ENCODE assay signal across 8 cellular contexts in genomic region chr5:176238645-176239283, GRCh38. TPM values are rescaled to one million over a fixed set of nuclear protein-coding genes. Genes with fewer than 3 reads are reported as not detected.
A peak's percentile ranks its signal among the peaks of the same experiment; 100 is the strongest.
DNase-seq lines count a peak whose midpoint lies in the region; ATAC-seq and TF ChIP-seq lines count a peak whose summit lies in the region.
"Not testable (repeated sequence)": the region's sequence is repeated elsewhere in the genome, so short reads cannot be mapped to it uniquely, and the experiment has no call there.

No MANE protein-coding gene starts in this region.

- POLR2A ChIA-PET in activated CD8-positive, alpha-beta T cell treated with anti-CD3 and anti-CD28 coated beads, Interleukin-2, amount 10 ng/mL, durations not matched to agents 7 days and 5 days (lab: Charles Lee) = not testable (repeated sequence)

- H3K27ac ChIP-seq in fibroblast of lung (ENCODE audit: insufficient read depth, low read length) = not testable (repeated sequence)
- peak overlapping the region in 3 of 5 donors; percentile 60 to 82 (median 80) for H3K27ac ChIP-seq in stomach

- H2AFZ ChIP-seq in fibroblast of lung (ENCODE audit: low read length) = not testable (repeated sequence)

- H3K9ac ChIP-seq in fibroblast of lung (ENCODE audit: insufficient read depth, low read length) = peak overlapping the region; percentile 37

- TF ChIP-seq EP300 in stomach (IDR thresholded peaks at IDR 0.05) = not testable (repeated sequence)

- DNase-seq in activated CD8-positive, alpha-beta T cell treated with anti-CD3 and anti-CD28 coated beads, Interleukin-2, amount 10 ng/mL, durations not matched to agents 7 days and 5 days; fibroblast of lung (ENCODE audit: low read depth in 2 of 2); stomach: not testable (repeated sequence)

- not testable (repeated sequence) for H3K4me2 ChIP-seq in fibroblast of lung (ENCODE audit: extremely low read depth, insufficient read depth, low read length)

- intact Hi-C loops in stomach (cut with DNase I; ENCODE audit: low total_unique reads) = not testable (repeated sequence)

- H3K9me3 Mint-ChIP-seq in activated CD8-positive, alpha-beta T cell treated with anti-CD3 and anti-CD28 coated beads, Interleukin-2, amount 10 ng/mL, durations not matched to agents 7 days and 5 days (ENCODE audit: insufficient read depth) = not testable (repeated sequence)

- H3K79me2 ChIP-seq in fibroblast of lung (ENCODE audit: control insufficient read depth, insufficient read depth, low read length) = not testable (repeated sequence)

- not testable (repeated sequence) for H3K27me3 Mint-ChIP-seq in activated CD8-positive, alpha-beta T cell treated with anti-CD3 and anti-CD28 coated beads, Interleukin-2, amount 10 ng/mL, durations not matched to agents 7 days and 5 days (ENCODE audit: low read depth)

- not testable (repeated sequence) for H3K27ac Mint-ChIP-seq in activated CD8-positive, alpha-beta T cell treated with anti-CD3 and anti-CD28 coated beads, Interleukin-2, amount 10 ng/mL, durations not matched to agents 7 days and 5 days

- not testable (repeated sequence) for TF ChIP-seq POLR2A in stomach (IDR thresholded peaks at IDR 0.05)

- H3K4me1 ChIP-seq in fibroblast of lung (ENCODE audit: control insufficient read depth, extremely low read depth, insufficient read depth, low read length); mononuclear cell (ENCODE audit: insufficient read depth, low read length); stomach: not testable (repeated sequence)

- CTCF ChIA-PET in activated CD8-positive, alpha-beta T cell treated with anti-CD3 and anti-CD28 coated beads, Interleukin-2, amount 10 ng/mL, durations not matched to agents 7 days and 5 days (lab: Charles Lee) = not testable (repeated sequence)

- ATAC-seq in GM21360 (IDR thresholded peaks at IDR 0.05; ENCODE audit: unreplicated experiment) (peak; percentile 27), HG02852 (IDR thresholded peaks at IDR 0.05; ENCODE audit: unreplicated experiment) (peak; percentile 16), HG03565 (IDR thresholded peaks at IDR 0.05; ENCODE audit: unreplicated experiment) (peak; percentile 8)
- peak; percentile 68 for ATAC-seq in activated CD8-positive, alpha-beta T cell treated with anti-CD3 and anti-CD28 coated beads, Interleukin-2, amount 10 ng/mL, durations not matched to agents 7 days and 5 days

- peak overlapping the region; percentile 49 for H3K4me3 ChIP-seq in GM12875 (ENCODE audit: low read depth, low read length)
- peak overlapping the region in 2 of 4 experiments; percentile 14 to 45 for H3K4me3 ChIP-seq in fibroblast of lung (replicated peaks in 1 of 4; ENCODE audit: control extremely low read depth in 1 of 4, insufficient read depth in 1 of 4, low read depth in 3 of 4, low read length in 4 of 4)
- peak overlapping the region; percentile 36 for H3K4me3 ChIP-seq in mononuclear cell (ENCODE audit: low read length)
- peak overlapping the region; percentile 50 to 63 (median 53) for H3K4me3 ChIP-seq in stomach

- H3K9me3 ChIP-seq in fibroblast of lung (ENCODE audit: control insufficient read depth, insufficient read depth, low read depth, low read length); mononuclear cell (ENCODE audit: low read depth, low read length); stomach: not testable (repeated sequence)

- H3K4me1 Mint-ChIP-seq in activated CD8-positive, alpha-beta T cell treated with anti-CD3 and anti-CD28 coated beads, Interleukin-2, amount 10 ng/mL, durations not matched to agents 7 days and 5 days (ENCODE audit: low read depth) = not testable (repeated sequence)

- not testable (repeated sequence) for H4K20me1 ChIP-seq in fibroblast of lung (ENCODE audit: control insufficient read depth, extremely low read depth, insufficient read depth, low read length)

- H3K36me3 ChIP-seq in fibroblast of lung (ENCODE audit: control insufficient read depth, insufficient read depth, low read length); stomach: not testable (repeated sequence)

- not testable (repeated sequence) for TF ChIP-seq CTCF in GM12875 (IDR thresholded peaks at IDR 0.05; ENCODE audit: borderline replicate concordance, insufficient read depth, low read depth, low read length); fibroblast of lung (conservative IDR thresholded peaks at IDR 0.05 in 1 of 2, IDR thresholded peaks at IDR 0.05 in 1 of 2; ENCODE audit: low read depth in 1 of 2, low read length in 2 of 2); stomach (IDR thresholded peaks at IDR 0.05)

- not testable (repeated sequence) for H3K36me3 Mint-ChIP-seq in activated CD8-positive, alpha-beta T cell treated with anti-CD3 and anti-CD28 coated beads, Interleukin-2, amount 10 ng/mL, durations not matched to agents 7 days and 5 days (ENCODE audit: low read depth)

- 0% methylated on average over 3 of the region's 59 CpGs; no CpG with 5 or more reads in 4 of the 5 donors for WGBS in stomach, 5 donors

- H3K27me3 ChIP-seq in fibroblast of lung (ENCODE audit: control insufficient read depth, insufficient read depth, low read length); mononuclear cell (ENCODE audit: insufficient read depth, low read length); stomach: not testable (repeated sequence)

- H3K4me3 Mint-ChIP-seq in activated CD8-positive, alpha-beta T cell treated with anti-CD3 and anti-CD28 coated beads, Interleukin-2, amount 10 ng/mL, durations not matched to agents 7 days and 5 days = not testable (repeated sequence)

RNA-seq across cellular contexts. Expression of gene SIMC1, which starts 0.5 kb away (rescaled TPM):
- total RNA-seq in activated CD8-positive, alpha-beta T cell treated with anti-CD3 and anti-CD28 coated beads, Interleukin-2, amount 10 ng/mL, durations not matched to agents 7 days and 5 days = 10 to 100 TPM; 25.7 to 26.3 TPM
- total RNA-seq in fibroblast of lung (4.4 and 4.6 TPM in 2 replicates), mononuclear cell (11.5 TPM), stomach (10 to 100 TPM; 13.8 to 58.3 (median 20.9) TPM)
- polyA plus RNA-seq in fibroblast of lung (7.9 and 10.1 TPM in 2 replicates), stomach (10 to 100 TPM in 1 of 3 donors, 1 to 10 TPM in 2; 6.1 to 10.1 (median 6.5) TPM)
- polyA plus RNA-seq in fibroblast of lung (2012) = 6.9 and 8.8 TPM in 2 replicates
- 10.6 and 21.7 TPM in 2 replicates for polyA minus RNA-seq in fibroblast of lung (ENCODE audit: low replicate concordance)

Comparison
In these comparisons a context has a peak if more than half of its experiments do, and no peak if none do; other contexts are left out.
1. ATAC-seq: peak in every context shown above with its lines; median percentile 68 in activated CD8-positive, alpha-beta T cell treated with anti-CD3 and anti-CD28 coated beads, Interleukin-2, amount 10 ng/mL, durations not matched to agents 7 days and 5 days; 27 in GM21360; 16 in HG02852; 8 in HG03565.